ENCODE assay signal across 1 cellular context in the genomic region with DNA sequence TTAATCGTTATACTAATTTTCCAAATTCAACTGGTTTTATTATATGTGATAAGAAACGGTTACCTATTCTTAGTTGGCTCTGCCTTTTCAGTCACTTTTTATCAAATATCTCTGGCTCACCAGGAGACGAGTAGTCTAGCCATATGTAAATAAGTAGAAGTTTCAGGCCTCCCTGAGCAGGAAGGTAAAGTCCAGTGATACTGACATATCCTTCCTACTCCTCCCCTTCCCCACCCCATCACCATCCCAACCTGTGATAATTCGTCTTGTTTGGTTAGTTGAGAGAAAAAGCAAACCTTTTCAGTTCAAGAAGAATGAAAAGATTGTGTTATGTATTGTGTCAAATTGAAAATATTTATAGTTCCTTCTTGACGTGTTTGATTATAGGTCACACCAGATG.
TF ChIP-seq lines count a peak whose summit lies in the region.

No MANE protein-coding gene starts in this region.

TF ChIP-seq in HepG2, 621 proteins besides CTCF, POLR2A, EP300 and RAD21:
- no peak for TF ChIP-seq FOXA1 (IDR thresholded peaks at IDR 0.05)
- TF ChIP-seq FOXA1 (CRISPR knock-in tag; IDR thresholded peaks at IDR 0.05), result peak; percentile 53
- TF ChIP-seq HDAC2 (CRISPR knock-in tag; IDR thresholded peaks at IDR 0.05), result 0 out of 2 replicates have a peak, but pooled peaks have one; percentile 38
- TF ChIP-seq FOXA3 (CRISPR knock-in tag; IDR thresholded peaks at IDR 0.05), result 0 out of 2 replicates have a peak, but pooled peaks have one; percentile 14
- TF ChIP-seq HNF4A (CRISPR knock-in tag; IDR thresholded peaks at IDR 0.05), result peak; percentile 58
- TF ChIP-seq, protein P1, sequence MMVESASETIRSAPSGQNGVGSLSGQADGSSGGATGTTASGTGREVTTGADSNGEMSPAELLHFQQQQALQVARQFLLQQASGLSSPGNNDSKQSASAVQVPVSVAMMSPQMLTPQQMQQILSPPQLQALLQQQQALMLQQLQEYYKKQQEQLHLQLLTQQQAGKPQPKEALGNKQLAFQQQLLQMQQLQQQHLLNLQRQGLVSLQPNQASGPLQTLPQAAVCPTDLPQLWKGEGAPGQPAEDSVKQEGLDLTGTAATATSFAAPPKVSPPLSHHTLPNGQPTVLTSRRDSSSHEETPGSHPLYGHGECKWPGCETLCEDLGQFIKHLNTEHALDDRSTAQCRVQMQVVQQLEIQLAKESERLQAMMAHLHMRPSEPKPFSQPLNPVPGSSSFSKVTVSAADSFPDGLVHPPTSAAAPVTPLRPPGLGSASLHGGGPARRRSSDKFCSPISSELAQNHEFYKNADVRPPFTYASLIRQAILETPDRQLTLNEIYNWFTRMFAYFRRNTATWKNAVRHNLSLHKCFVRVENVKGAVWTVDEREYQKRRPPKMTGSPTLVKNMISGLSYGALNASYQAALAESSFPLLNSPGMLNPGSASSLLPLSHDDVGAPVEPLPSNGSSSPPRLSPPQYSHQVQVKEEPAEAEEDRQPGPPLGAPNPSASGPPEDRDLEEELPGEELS (CRISPR knock-in tag; IDR thresholded peaks at IDR 0.05), result 0 out of 2 replicates have a peak, but pooled peaks have one; percentile 21
- no peak for TF ChIP-seq TBX2 (CRISPR knock-in tag; IDR thresholded peaks at IDR 0.05; ENCODE audit: borderline replicate concordance)
- no peak for TF ChIP-seq TEAD3 (CRISPR knock-in tag; optimal IDR thresholded peaks at IDR 0.05; ENCODE audit: borderline replicate concordance)
- TF ChIP-seq SP5 (CRISPR knock-in tag; IDR thresholded peaks at IDR 0.05; ENCODE audit: borderline replicate concordance, low read depth), result 0 out of 2 replicates have a peak, but pooled peaks have one; percentile 51
